8 cellular contexts compared by ENCODE assay signal in genomic region chr12:2739832-2740641, GRCh38. TPM values are rescaled to one million over a fixed set of nuclear protein-coding genes. Genes with fewer than 3 reads are reported as not detected.
A peak's percentile ranks its signal among the peaks of the same experiment; 100 is the strongest.
DNase-seq lines count a peak whose midpoint lies in the region; TF ChIP-seq lines count a peak whose summit lies in the region.

No MANE protein-coding gene starts in this region.

- H3K79me2 ChIP-seq in OCI-LY7 (ENCODE audit: insufficient read depth, low read depth, low read length) (no peaks in the 10 kb centered on the region), fibroblast of lung (ENCODE audit: control insufficient read depth, insufficient read depth, low read length) (no peaks in the 10 kb centered on the region)

- H3K36me3 ChIP-seq in OCI-LY7 (ENCODE audit: insufficient read depth, low read length) (no peaks in the 10 kb centered on the region), fibroblast of lung (ENCODE audit: control insufficient read depth, insufficient read depth, low read length) (no peaks in the 10 kb centered on the region)
- H3K36me3 ChIP-seq in CD8-positive, alpha-beta memory T cell (ENCODE audit: insufficient read depth, low read length): no peaks in the 10 kb centered on the region

- BruUV-seq in OCI-LY7 (replicated peaks; lab: Mats Ljungman, UMichigan): no TSS peak

- CTCF ChIA-PET in OCI-LY7 (lab: Charles Lee; ENCODE audit: unreplicated experiment): no interaction called here
- CTCF ChIA-PET in CD8-positive, alpha-beta memory T cell (lab: Charles Lee): no interaction called here

- H2AFZ ChIP-seq in OCI-LY7 (ENCODE audit: low read length): no peak overlapping the region
- H2AFZ ChIP-seq in fibroblast of lung (ENCODE audit: low read length): no peak overlapping the region

- no peaks in the 10 kb centered on the region for H3K36me3 Mint-ChIP-seq in CD8-positive, alpha-beta memory T cell
- H3K36me3 Mint-ChIP-seq in CD14-positive monocyte: no peaks in the 10 kb centered on the region

- H3K9me3 Mint-ChIP-seq in CD8-positive, alpha-beta memory T cell: no peaks in the 10 kb centered on the region
- no peaks in the 10 kb centered on the region for H3K9me3 Mint-ChIP-seq in CD14-positive monocyte

- H4K20me1 ChIP-seq in OCI-LY7 (ENCODE audit: insufficient read depth, low read length) (no peaks in the 10 kb centered on the region), fibroblast of lung (ENCODE audit: control insufficient read depth, extremely low read depth, insufficient read depth, low read length) (peaks cover 4% of the 10 kb centered on the region)

- no peak for DNase-seq in GM10266 (ENCODE audit: extremely low spot score)
- peak; percentile 7 for DNase-seq in OCI-LY7 (ENCODE audit: low spot score)
- DNase-seq in fibroblast of lung (ENCODE audit: low read depth in 2 of 2): peak; percentile 22 to 50
- DNase-seq in putamen (ENCODE audit: low spot score): peak; percentile 25
- DNase-seq in CD8-positive, alpha-beta memory T cell: no peak
- no peak for DNase-seq in CD14-positive monocyte (ENCODE audit: low spot score)
- no peak for DNase-seq in activated T-cell treated with anti-CD3 and anti-CD28 coated beads for 4 hours
- DNase-seq in HK-2 (ENCODE audit: unreplicated experiment): no peak

- no peaks in the 10 kb centered on the region for H3K4me1 ChIP-seq in OCI-LY7 (ENCODE audit: insufficient read depth, low read length, poor library complexity, severe bottlenecking)
- no peaks in the 10 kb centered on the region for H3K4me1 ChIP-seq in fibroblast of lung (ENCODE audit: control insufficient read depth, extremely low read depth, insufficient read depth, low read length)
- H3K4me1 ChIP-seq in CD8-positive, alpha-beta memory T cell (ENCODE audit: insufficient read depth, low read length): no peaks in the 10 kb centered on the region

- intact Hi-C loops in OCI-LY7 (cut with micrococcal nuclease; ENCODE audit: unreplicated experiment) (no loop called here), CD14-positive monocyte (cut with micrococcal nuclease) (no loop called here)

- H3K4me3 ChIP-seq in OCI-LY7 (ENCODE audit: low read depth, low read length, poor library complexity, severe bottlenecking) (no peak overlapping the region), fibroblast of lung (replicated peaks in 1 of 4; ENCODE audit: control extremely low read depth in 1 of 4, insufficient read depth in 1 of 4, low read depth in 3 of 4, low read length in 4 of 4) (no peak overlapping the region)
- no peak overlapping the region for H3K4me3 ChIP-seq in CD8-positive, alpha-beta memory T cell (ENCODE audit: low read length)

- POLR2A ChIA-PET in OCI-LY7 (lab: Charles Lee): no interaction called here
- POLR2A ChIA-PET in CD8-positive, alpha-beta memory T cell (lab: Charles Lee): no interaction called here

- no peak overlapping the region for H3K27ac Mint-ChIP-seq in CD8-positive, alpha-beta memory T cell
- no peak overlapping the region for H3K27ac Mint-ChIP-seq in CD14-positive monocyte

- TF ChIP-seq CTCF in GM10266 (IDR thresholded peaks at IDR 0.05; ENCODE audit: control insufficient read depth, insufficient read depth, low read depth, missing control alignments): peak; percentile 10
- peak; percentile 76 for TF ChIP-seq CTCF in OCI-LY7 (conservative IDR thresholded peaks at IDR 0.05; ENCODE audit: low read length)
- peak; percentile 58 to 59 for TF ChIP-seq CTCF in fibroblast of lung (conservative IDR thresholded peaks at IDR 0.05 in 1 of 2, IDR thresholded peaks at IDR 0.05 in 1 of 2; ENCODE audit: low read depth in 1 of 2, low read length in 2 of 2)
- no peak for TF ChIP-seq CTCF in CD14-positive monocyte (IDR thresholded peaks at IDR 0.05)

- H3K9me3 ChIP-seq in OCI-LY7 (ENCODE audit: low read length) (no peaks in the 10 kb centered on the region), fibroblast of lung (ENCODE audit: control insufficient read depth, insufficient read depth, low read depth, low read length) (no peaks in the 10 kb centered on the region)
- H3K9me3 ChIP-seq in CD8-positive, alpha-beta memory T cell (ENCODE audit: low read length): no peaks in the 10 kb centered on the region

- H3K4me1 Mint-ChIP-seq in CD8-positive, alpha-beta memory T cell: peaks cover 0 to 3% (median 0%) of the 10 kb centered on the region in 3 donors
- H3K4me1 Mint-ChIP-seq in CD14-positive monocyte: no peaks in the 10 kb centered on the region

- H3K9me2 ChIP-seq in OCI-LY7 (ENCODE audit: insufficient read depth, low read length): no peaks in the 10 kb centered on the region

- no peak overlapping the region for H3K9ac ChIP-seq in fibroblast of lung (ENCODE audit: insufficient read depth, low read length)

- H3K4me2 ChIP-seq in OCI-LY7 (ENCODE audit: low read length): no peak overlapping the region
- H3K4me2 ChIP-seq in fibroblast of lung (ENCODE audit: extremely low read depth, insufficient read depth, low read length): no peak overlapping the region

- H3K27me3 ChIP-seq in fibroblast of lung (ENCODE audit: control insufficient read depth, insufficient read depth, low read length): peaks cover 15% of the 10 kb centered on the region
- no peaks in the 10 kb centered on the region for H3K27me3 ChIP-seq in CD8-positive, alpha-beta memory T cell (ENCODE audit: insufficient read depth, low read length, poor library complexity, severe bottlenecking)

- H3K4me3 Mint-ChIP-seq in CD8-positive, alpha-beta memory T cell: no peak overlapping the region
- no peak overlapping the region for H3K4me3 Mint-ChIP-seq in CD14-positive monocyte

- H3K27ac ChIP-seq in OCI-LY7 (ENCODE audit: low read depth, low read length, poor library complexity, severe bottlenecking) (no peak overlapping the region), fibroblast of lung (ENCODE audit: insufficient read depth, low read length) (no peak overlapping the region)
- H3K27ac ChIP-seq in CD8-positive, alpha-beta memory T cell (ENCODE audit: low read depth, low read length): no peak overlapping the region

- peaks cover 18 to 25% of the 10 kb centered on the region in 2 donors for H3K27me3 Mint-ChIP-seq in CD8-positive, alpha-beta memory T cell
- peaks cover 1 to 3% (median 2%) of the 10 kb centered on the region in 3 donors for H3K27me3 Mint-ChIP-seq in CD14-positive monocyte (ENCODE audit: low read depth in 3 of 3)

RNA-seq across cellular contexts. Expression of gene FKBP4, which starts 54.7 kb away (rescaled TPM):
- total RNA-seq in OCI-LY7 (2014; rRNA removed; shearing (Covaris generic)): 70.3 and 86.7 TPM in 2 replicates
- total RNA-seq in OCI-LY7 (2022) (110 and 131 TPM in 2 replicates), fibroblast of lung (41.3 and 42.6 TPM in 2 replicates)
- polyA plus RNA-seq in fibroblast of lung (23.0 and 32.7 TPM in 2 replicates), CD14-positive monocyte (10 to 100 TPM; 19.3 to 20.1 TPM)
- 27.0 and 37.9 TPM in 2 replicates for polyA plus RNA-seq in fibroblast of lung (2012)
- 21.9 and 27.5 TPM in 2 replicates for polyA minus RNA-seq in fibroblast of lung (ENCODE audit: low replicate concordance)
- total RNA-seq in CD8-positive, alpha-beta memory T cell: 100 to 1,000 TPM; 172 to 183 TPM
- 35.1 TPM for polyA plus RNA-seq in CD8-positive, alpha-beta memory T cell

Comparison
In these comparisons a context has a peak if more than half of its experiments do, and no peak if none do; other contexts are left out.
1. DNase-seq: peak in OCI-LY7 (single experiment), fibroblast of lung (2 of 2) and putamen (single experiment); none in GM10266 (single experiment), CD8-positive, alpha-beta memory T cell (0 of 5), CD14-positive monocyte (single experiment), activated T-cell treated with anti-CD3 and anti-CD28 coated beads for 4 hours (single experiment) and HK-2 (single experiment).